ENCODE assay signal across 8 cellular contexts in genomic region chr7:30322656-30323355, GRCh38. TPM values are rescaled to one million over a fixed set of nuclear protein-coding genes. Genes with fewer than 3 reads are reported as not detected.
DNase-seq lines count a peak whose midpoint lies in the region; ATAC-seq and FAIRE-seq lines count a peak whose summit lies in the region.

No MANE protein-coding gene starts in this region.

- peak overlapping the region in 4 of 10 experiments; percentile 29 to 46 (median 32); a peak in 2 of 20 replicates for H3K4me3 ChIP-seq in BLaER1 treated with 17β-estradiol and CSF1 and Interleukin-3, amounts not matched to agents 10 nM and 100 nM
- H3K4me3 ChIP-seq in aorta (ENCODE audit: low read length in 2 of 2), result no peak overlapping the region

- H3K27me3 ChIP-seq in BLaER1 treated with 17β-estradiol and CSF1 and Interleukin-3, amounts not matched to agents 10 nM and 100 nM, result no peaks in the 10 kb centered on the region
- H3K27me3 ChIP-seq in aorta (ENCODE audit: control insufficient read depth in 1 of 2, insufficient read depth in 2 of 2, low read length in 1 of 2), result no peaks in the 10 kb centered on the region

- H4K20me1 ChIP-seq in BLaER1 treated with 17β-estradiol and CSF1 and Interleukin-3, amounts not matched to agents 10 nM and 100 nM, result peaks cover 0 to 100% (median 8%) of the 10 kb centered on the region in 11 experiments; a peak in 12 of 22 replicates

- 64 to 71% methylated on average over 2 of the region's 2 CpGs for WGBS in aorta, 2 donors

- no peak for DNase-seq in stimulated activated naive CD8-positive, alpha-beta T cell treated with anti-CD3 and anti-CD28 coated beads, Interleukin-15, Interleukin-2, amounts not matched to agents 100 U/mL and 50 U/mL, for 24 hours
- no peak for DNase-seq in aorta
- DNase-seq in NCI-H226, result no peak
- no peak for DNase-seq in stimulated activated naive CD4-positive, alpha-beta T cell (lab: John Stamatoyannopoulos, UW)

- peaks cover 0 to 10% (median 4%) of the 10 kb centered on the region in 11 experiments; a peak in 8 of 22 replicates for H3K9me3 ChIP-seq in BLaER1 treated with 17β-estradiol and CSF1 and Interleukin-3, amounts not matched to agents 10 nM and 100 nM (replicated peaks in 1 of 11)
- no peaks in the 10 kb centered on the region for H3K9me3 ChIP-seq in aorta (ENCODE audit: control insufficient read depth, low read length)

- ATAC-seq in GM19452 (IDR thresholded peaks at IDR 0.05; ENCODE audit: unreplicated experiment), result peak; percentile 53
- ATAC-seq in HG03432 (IDR thresholded peaks at IDR 0.05; ENCODE audit: unreplicated experiment), result peak; percentile 58
- ATAC-seq in stimulated activated naive CD8-positive, alpha-beta T cell treated with anti-CD3 and anti-CD28 coated beads, Interleukin-15, Interleukin-2, amounts not matched to agents 100 U/mL and 50 U/mL, for 24 hours, result peak; percentile 82
- ATAC-seq in aorta (ENCODE audit: low FRiP score), result no peak

- intact Hi-C loops in aorta (cut with DNase I), result no loop called here

- H3K9ac ChIP-seq in BLaER1 treated with 17β-estradiol and CSF1 and Interleukin-3, amounts not matched to agents 10 nM and 100 nM, result peak overlapping the region in 7 of 11 experiments; percentile 54 to 79 (median 72); a peak in 11 of 22 replicates

- peak overlapping the region; percentile 54 to 95 (median 81) for H3K4me2 ChIP-seq in BLaER1 treated with 17β-estradiol and CSF1 and Interleukin-3, amounts not matched to agents 10 nM and 100 nM

- peaks cover 15 to 32% (median 22%) of the 10 kb centered on the region in 11 experiments; a peak in 20 of 22 replicates for H3K36me3 ChIP-seq in BLaER1 treated with 17β-estradiol and CSF1 and Interleukin-3, amounts not matched to agents 10 nM and 100 nM
- no peaks in the 10 kb centered on the region for H3K36me3 ChIP-seq in aorta (ENCODE audit: control insufficient read depth in 1 of 2, insufficient read depth in 2 of 2, low read length in 1 of 2)

- peaks cover 20 to 58% (median 27%) of the 10 kb centered on the region in 10 experiments for H3K4me1 ChIP-seq in BLaER1 treated with 17β-estradiol and CSF1 and Interleukin-3, amounts not matched to agents 10 nM and 100 nM
- H3K4me1 ChIP-seq in aorta (ENCODE audit: control insufficient read depth in 1 of 2, insufficient read depth in 2 of 2, low read length in 2 of 2), result peaks cover 0 to 5% of the 10 kb centered on the region in 2 donors

- FAIRE-seq in colon (lab: Jason Lieb, UNC), result peak; percentile 43

- H3K27ac ChIP-seq in BLaER1 treated with 17β-estradiol and CSF1 and Interleukin-3, amounts not matched to agents 10 nM and 100 nM, result peak overlapping the region in 9 of 11 experiments; percentile 61 to 85 (median 71); a peak in 15 of 22 replicates
- H3K27ac ChIP-seq in aorta (ENCODE audit: low read depth in 1 of 2, low read length in 2 of 2), result no peak overlapping the region

RNA-seq across cellular contexts. Expression of gene ZNRF2, which starts 38.4 kb away (rescaled TPM):
- 10 to 100 TPM; 15.3 to 21.1 TPM for total RNA-seq in aorta
- polyA plus RNA-seq in aorta, result 1 to 10 TPM; 4.8 to 7.0 TPM

Comparison
In these comparisons a context has a peak if more than half of its experiments do, and no peak if none do; other contexts are left out.
1. H3K27ac ChIP-seq: peak in BLaER1 treated with 17β-estradiol and CSF1 and Interleukin-3, amounts not matched to agents 10 nM and 100 nM (9 of 11); none in aorta (0 of 2).